In the genomic region with DNA sequence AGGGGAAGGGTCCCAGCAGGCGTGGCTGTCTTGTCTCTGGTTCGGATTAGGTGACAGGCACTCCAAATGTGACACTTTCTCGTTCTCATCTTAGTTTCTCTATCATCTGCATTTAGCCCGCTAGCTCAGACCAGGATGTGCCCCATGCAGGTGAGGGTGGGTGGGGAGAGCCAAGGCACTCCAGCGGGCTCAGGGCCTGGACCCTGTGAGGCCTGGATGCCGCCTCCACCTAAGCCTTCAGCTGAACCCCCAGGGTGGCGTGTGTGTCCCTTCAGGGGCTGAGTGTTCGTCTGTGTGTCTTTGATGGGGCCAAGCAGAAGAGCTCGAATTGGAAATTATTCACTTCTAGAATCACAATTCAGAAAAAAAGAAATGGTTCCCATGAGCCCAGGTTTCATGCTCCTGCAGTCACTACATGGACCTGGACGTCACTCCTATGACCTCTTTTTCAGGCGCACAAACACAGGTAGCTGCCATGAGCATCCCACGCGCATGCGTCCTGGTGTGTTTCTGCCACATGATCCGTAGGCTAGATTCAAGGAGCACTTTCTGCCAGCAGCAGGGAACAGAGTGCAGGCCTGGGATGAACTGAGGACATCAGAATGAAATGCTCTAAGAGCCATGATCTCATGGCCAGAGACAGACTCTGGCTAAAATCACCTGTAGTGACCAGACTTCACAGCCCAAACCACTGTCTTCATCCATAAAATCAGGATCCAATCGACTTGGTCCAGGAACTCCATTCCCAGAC, we compare ENCODE assay signal across 1 cellular context.
TF ChIP-seq lines count a peak whose summit lies in the region.

No MANE protein-coding gene starts in this region.

TF ChIP-seq in H1, 55 proteins besides CTCF, POLR2A, EP300 and RAD21:
- no peak for TF ChIP-seq TEAD4 (IDR thresholded peaks at IDR 0.05; ENCODE audit: low read depth, low read length)
- no peak for TF ChIP-seq NANOG (IDR thresholded peaks at IDR 0.05; ENCODE audit: insufficient read depth, low read depth, low read length, poor library complexity, severe bottlenecking)
- TF ChIP-seq PHF8 (conservative IDR thresholded peaks at IDR 0.05; ENCODE audit: low read depth, low read length): no peak
